Comparison of ENCODE assay signal across 10 cellular contexts in genomic region chr9:123102380-123103113, GRCh38.
DNase-seq lines count a peak whose midpoint lies in the region; ATAC-seq lines count a peak whose summit lies in the region.
"Had no signal": no experiment of that assay in that cellular context is flagged by ENCODE, and none has a peak within 500 bp of the region (broad histone marks: within the 10 kb centered on the region; RNA-seq: fewer than 3 reads in every experiment).

No MANE protein-coding gene starts in this region.

- WGBS in ectodermal cell, 2 experiments: 78 to 79% methylated on average over 3 of the region's 3 CpGs

- H3K9me3 Mint-ChIP-seq in naive B cell: no peaks in the 10 kb centered on the region
- H3K9me3 Mint-ChIP-seq in activated naive CD4-positive, alpha-beta T cell treated with anti-CD3 and anti-CD28 coated beads for 36 hours: no peaks in the 10 kb centered on the region

- H3K4me3 Mint-ChIP-seq in naive B cell: no peak overlapping the region
- no peak overlapping the region for H3K4me3 Mint-ChIP-seq in activated naive CD4-positive, alpha-beta T cell treated with anti-CD3 and anti-CD28 coated beads for 36 hours

- no peaks in the 10 kb centered on the region for H3K4me1 ChIP-seq in ectodermal cell (ENCODE audit: control insufficient read depth, insufficient read depth, low read length)

- ATAC-seq in naive B cell (ENCODE audit: low read depth in 2 of 2) (peak in 1 of 2 donors; percentile 23), HG02610 (IDR thresholded peaks at IDR 0.05; ENCODE audit: unreplicated experiment) (no peak)
- ATAC-seq: right cardiac atrium had no signal

- peak overlapping the region in 5 of 6 donors; percentile 36 to 80 (median 40) for H3K27ac Mint-ChIP-seq in naive B cell
- no peak overlapping the region for H3K27ac Mint-ChIP-seq in activated naive CD4-positive, alpha-beta T cell treated with anti-CD3 and anti-CD28 coated beads for 36 hours

- peaks cover 4 to 25% (median 5%) of the 10 kb centered on the region in 3 donors for H3K4me1 Mint-ChIP-seq in naive B cell
- no peaks in the 10 kb centered on the region for H3K4me1 Mint-ChIP-seq in activated naive CD4-positive, alpha-beta T cell treated with anti-CD3 and anti-CD28 coated beads for 36 hours (ENCODE audit: low read depth)

- peak overlapping the region; percentile 19 for H3K27ac ChIP-seq in ectodermal cell (ENCODE audit: insufficient read depth, low read depth, low read length, poor library complexity, severe bottlenecking)

- H3K36me3 ChIP-seq in ectodermal cell (ENCODE audit: control insufficient read depth, insufficient read depth, low read length): peaks cover 21% of the 10 kb centered on the region

- intact Hi-C loops in activated naive CD4-positive, alpha-beta T cell treated with anti-CD3 and anti-CD28 coated beads for 36 hours (cut with micrococcal nuclease): loop anchor here (1.0 kb wide), 1 partner anchor 248 kb away; no protein-coding TSS in a partner anchor

- H3K36me3 Mint-ChIP-seq in naive B cell: peaks cover 4 to 17% of the 10 kb centered on the region in 2 donors
- H3K36me3 Mint-ChIP-seq in activated naive CD4-positive, alpha-beta T cell treated with anti-CD3 and anti-CD28 coated beads for 36 hours (ENCODE audit: low read depth): peaks cover 4% of the 10 kb centered on the region

- no peaks in the 10 kb centered on the region for H3K27me3 Mint-ChIP-seq in naive B cell
- no peaks in the 10 kb centered on the region for H3K27me3 Mint-ChIP-seq in activated naive CD4-positive, alpha-beta T cell treated with anti-CD3 and anti-CD28 coated beads for 36 hours (ENCODE audit: low read depth)

- no peak overlapping the region for H3K4me3 ChIP-seq in ectodermal cell (ENCODE audit: insufficient read depth, low read depth, low read length)

- peak; percentile 22 for DNase-seq in EL
- peak; percentile 44 for DNase-seq in NAMALWA (ENCODE audit: low spot score)
- DNase-seq in naive B cell: no peak
- DNase-seq in COLO829 (ENCODE audit: low spot score): no peak
- DNase-seq in activated naive CD4-positive, alpha-beta T cell treated with anti-CD3 and anti-CD28 coated beads for 36 hours: no peak
- DNase-seq in SHP77 (lab: John Stamatoyannopoulos, UW): no peak
- DNase-seq: NCI-H526 treated with DMSO at 0.1 percent for 48 hours, right cardiac atrium had no signal

- CTCF ChIA-PET in activated naive CD4-positive, alpha-beta T cell treated with anti-CD3 and anti-CD28 coated beads for 36 hours (lab: Charles Lee): interaction anchor here (0.7 to 3.0 kb wide), 5 partner anchors 10 to 252 kb away, joined by 3 to 28 read pairs (median 6); no protein-coding TSS in a partner anchor

- H3K9me3 ChIP-seq in ectodermal cell (ENCODE audit: control insufficient read depth, low read length): no peaks in the 10 kb centered on the region

- no peaks in the 10 kb centered on the region for H3K27me3 ChIP-seq in ectodermal cell (ENCODE audit: control insufficient read depth, insufficient read depth, low read length, poor library complexity, severe bottlenecking)

Comparison
In these comparisons a context has a peak if more than half of its experiments do, and no peak if none do; other contexts are left out.
1. DNase-seq: peak in EL (single experiment) and NAMALWA (single experiment); none in naive B cell (single experiment), COLO829 (single experiment), activated naive CD4-positive, alpha-beta T cell treated with anti-CD3 and anti-CD28 coated beads for 36 hours (single experiment) and SHP77 (0 of 2).